Comparison of ENCODE assay signal across 14 cellular contexts in the genomic region with DNA sequence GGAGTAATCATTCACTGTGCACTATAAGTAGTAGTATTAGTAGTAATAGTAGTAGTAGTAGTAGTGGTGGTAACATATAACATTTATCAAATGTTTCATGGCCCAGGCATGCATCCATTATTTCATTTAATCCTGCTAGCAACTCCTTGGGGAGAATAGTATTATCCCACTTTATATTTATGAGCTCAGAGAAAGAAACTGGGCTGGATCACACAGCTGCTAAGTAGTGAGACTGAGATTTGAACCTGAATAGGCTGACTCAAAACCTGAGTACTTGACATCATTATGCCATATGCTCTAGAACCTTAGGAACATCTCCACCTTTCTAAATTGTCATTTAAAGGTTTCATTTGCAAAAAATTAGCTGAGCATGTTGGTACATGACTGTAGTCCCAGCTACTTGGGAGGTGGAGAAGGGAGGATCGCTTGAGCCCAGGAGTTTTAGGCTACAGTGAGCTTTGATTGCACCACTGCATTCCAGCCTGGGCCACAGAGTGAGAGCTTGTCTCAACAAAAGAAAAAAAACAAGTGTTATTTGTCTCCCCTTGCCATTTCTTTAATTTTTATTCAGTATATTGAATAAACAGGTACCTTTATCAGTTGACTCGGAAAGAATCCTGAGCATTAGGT. TPM values are rescaled to one million over a fixed set of nuclear protein-coding genes. Genes with fewer than 3 reads are reported as not detected.
DNase-seq lines count a peak whose midpoint lies in the region; ATAC-seq and TF ChIP-seq lines count a peak whose summit lies in the region.
"Had no signal": no experiment of that assay in that cellular context is flagged by ENCODE, and none has a peak within 500 bp of the region (broad histone marks: within the 10 kb centered on the region; RNA-seq: fewer than 3 reads in every experiment).

No MANE protein-coding gene starts in this region.

- DNase-seq in ELR (ENCODE audit: low read depth) = peak; percentile 70
- peak; percentile 68 for DNase-seq in glomerular visceral epithelial cell (ENCODE audit: extremely low spot score)
- DNase-seq in neural progenitor cell (ENCODE audit: low spot score) = no peak
- no peak for DNase-seq in NCI-H146 (lab: John Stamatoyannopoulos, UW)
- no peak for DNase-seq in activated CD4-positive, alpha-beta T cell treated with anti-CD3 and anti-CD28 coated beads for 1 hour
- DNase-seq in hippocampal formation (lab: John Stamatoyannopoulos, UW) = no peak
- DNase-seq: activated CD4-positive, alpha-beta T cell treated with anti-CD3 and anti-CD28 coated beads for 36 hours; activated T-cell treated with anti-CD3 and anti-CD28 coated beads, Interleukin-2, amount 50 U/mL, for 72 hours; NCI-H1694 treated with DMSO at 0.1 percent for 48 hours had no signal

- H3K27me3 ChIP-seq in neural progenitor cell (no peaks in the 10 kb centered on the region), gastroesophageal sphincter (no peaks in the 10 kb centered on the region)

- H2AFZ ChIP-seq in neural progenitor cell (replicated peaks) = no peak overlapping the region

- H3K9ac ChIP-seq in neural progenitor cell = no peak overlapping the region

- H3K4me3 ChIP-seq in neural progenitor cell (no peak overlapping the region), gastroesophageal sphincter (no peak overlapping the region)
- H3K4me3 ChIP-seq: HAP-1 had no signal

- H3K36me3 ChIP-seq in neural progenitor cell = no peaks in the 10 kb centered on the region
- H3K36me3 ChIP-seq in gastroesophageal sphincter = no peaks in the 10 kb centered on the region
- H3K36me3 ChIP-seq: HAP-1 had no signal

- no peak overlapping the region for H3K27ac ChIP-seq in neural progenitor cell
- no peak overlapping the region for H3K27ac ChIP-seq in gastroesophageal sphincter

- TF ChIP-seq EP300 in gastroesophageal sphincter (IDR thresholded peaks at IDR 0.05) = no peak

- H3K4me3 Mint-ChIP-seq in neural progenitor cell = no peak overlapping the region
- H3K4me3 Mint-ChIP-seq: activated CD4-positive, alpha-beta T cell treated with anti-CD3 and anti-CD28 coated beads for 36 hours; activated T-cell treated with anti-CD3 and anti-CD28 coated beads, Interleukin-2, amount 50 U/mL, for 72 hours; B cell; IgD-negative memory B cell had no signal

- H3K79me2 ChIP-seq in neural progenitor cell (ENCODE audit: low read depth) = no peaks in the 10 kb centered on the region

- peak overlapping the region; percentile 9 for H3K4me2 ChIP-seq in neural progenitor cell

- 87 to 90% methylated on average over 2 of the region's 2 CpGs for WGBS in gastroesophageal sphincter (ENCODE audit: low coverage in 1 of 2), 2 donors

- TF ChIP-seq CTCF in neural progenitor cell (IDR thresholded peaks at IDR 0.05) (no peak), gastroesophageal sphincter (IDR thresholded peaks at IDR 0.05) (no peak)

- H3F3A ChIP-seq in neural progenitor cell (ENCODE audit: low read depth) = no peaks in the 10 kb centered on the region

- H4K20me1 ChIP-seq in neural progenitor cell (ENCODE audit: low read depth) = no peaks in the 10 kb centered on the region

- ATAC-seq in SK-N-SH treated with all-trans-retinoic acid at 6 μM for 48 hours = peak; percentile 61
- no peak for ATAC-seq in gastroesophageal sphincter
- ATAC-seq: activated CD4-positive, alpha-beta T cell treated with anti-CD3 and anti-CD28 coated beads for 36 hours; activated T-cell treated with anti-CD3 and anti-CD28 coated beads, Interleukin-2, amount 50 U/mL, for 72 hours had no signal

- peaks cover 8% of the 10 kb centered on the region for H3K4me1 ChIP-seq in neural progenitor cell
- H3K4me1 ChIP-seq in gastroesophageal sphincter = no peaks in the 10 kb centered on the region
- H3K4me1 ChIP-seq: HAP-1 had no signal

- peaks cover 13% of the 10 kb centered on the region for H3K4me1 Mint-ChIP-seq in neural progenitor cell
- H3K4me1 Mint-ChIP-seq: activated CD4-positive, alpha-beta T cell treated with anti-CD3 and anti-CD28 coated beads for 36 hours; B cell; IgD-negative memory B cell had no signal

- no peaks in the 10 kb centered on the region for H3K36me3 Mint-ChIP-seq in neural progenitor cell
- H3K36me3 Mint-ChIP-seq: IgD-negative memory B cell had no signal

- TF ChIP-seq POLR2A in gastroesophageal sphincter (IDR thresholded peaks at IDR 0.05) = no peak

- H3K27ac Mint-ChIP-seq in neural progenitor cell = no peak overlapping the region
- H3K27ac Mint-ChIP-seq: activated CD4-positive, alpha-beta T cell treated with anti-CD3 and anti-CD28 coated beads for 36 hours; activated T-cell treated with anti-CD3 and anti-CD28 coated beads, Interleukin-2, amount 50 U/mL, for 72 hours; B cell; IgD-negative memory B cell had no signal

- peaks cover 10% of the 10 kb centered on the region for H3K9me3 Mint-ChIP-seq in neural progenitor cell

- no peaks in the 10 kb centered on the region for H3K9me3 ChIP-seq in neural progenitor cell (ENCODE audit: low read depth)
- H3K9me3 ChIP-seq in gastroesophageal sphincter = peaks cover 0 to 8% (median 0%) of the 10 kb centered on the region in 3 donors

- H3K27me3 Mint-ChIP-seq in neural progenitor cell (ENCODE audit: insufficient read depth, low read depth) = no peaks in the 10 kb centered on the region

TF ChIP-seq in SK-N-SH treated with all-trans-retinoic acid at 6 μM for 48 hours, 23 proteins besides CTCF, POLR2A, EP300 and RAD21:
- TF ChIP-seq, protein P1, sequence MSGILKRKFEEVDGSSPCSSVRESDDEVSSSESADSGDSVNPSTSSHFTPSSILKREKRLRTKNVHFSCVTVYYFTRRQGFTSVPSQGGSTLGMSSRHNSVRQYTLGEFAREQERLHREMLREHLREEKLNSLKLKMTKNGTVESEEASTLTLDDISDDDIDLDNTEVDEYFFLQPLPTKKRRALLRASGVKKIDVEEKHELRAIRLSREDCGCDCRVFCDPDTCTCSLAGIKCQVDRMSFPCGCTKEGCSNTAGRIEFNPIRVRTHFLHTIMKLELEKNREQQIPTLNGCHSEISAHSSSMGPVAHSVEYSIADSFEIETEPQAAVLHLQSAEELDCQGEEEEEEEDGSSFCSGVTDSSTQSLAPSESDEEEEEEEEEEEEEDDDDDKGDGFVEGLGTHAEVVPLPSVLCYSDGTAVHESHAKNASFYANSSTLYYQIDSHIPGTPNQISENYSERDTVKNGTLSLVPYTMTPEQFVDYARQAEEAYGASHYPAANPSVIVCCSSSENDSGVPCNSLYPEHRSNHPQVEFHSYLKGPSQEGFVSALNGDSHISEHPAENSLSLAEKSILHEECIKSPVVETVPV (CRISPR knock-in tag; IDR thresholded peaks at IDR 0.05) = no peak
- TF ChIP-seq CSDC2 (CRISPR knock-in tag; IDR thresholded peaks at IDR 0.05) (no peak), POU6F1 (CRISPR knock-in tag; IDR thresholded peaks at IDR 0.05; ENCODE audit: borderline replicate concordance, low read depth) (no peak), BACH2 (CRISPR knock-in tag; IDR thresholded peaks at IDR 0.05; ENCODE audit: borderline replicate concordance) (no peak), CREB5 (CRISPR knock-in tag; IDR thresholded peaks at IDR 0.05; ENCODE audit: low read depth) (no peak), ZNF8 (CRISPR knock-in tag; IDR thresholded peaks at IDR 0.05) (no peak), TCF4 (CRISPR knock-in tag; IDR thresholded peaks at IDR 0.05; ENCODE audit: borderline replicate concordance) (no peak), ZFP30 (CRISPR knock-in tag; IDR thresholded peaks at IDR 0.05) (no peak), ESRRG (CRISPR knock-in tag; IDR thresholded peaks at IDR 0.05) (no peak)

RNA-seq across cellular contexts. Expression of gene NID2, which starts 11.4 kb away (rescaled TPM):
- total RNA-seq in neural progenitor cell (ENCODE audit: low replicate concordance) (22.0 and 24.7 TPM in 2 replicates), gastroesophageal sphincter (10 to 100 TPM; 35.0 to 71.9 (median 63.3) TPM)
- total RNA-seq: activated CD4-positive, alpha-beta T cell treated with anti-CD3 and anti-CD28 coated beads for 36 hours; B cell had no signal

Comparison
In these comparisons a context has a peak if more than half of its experiments do, and no peak if none do; other contexts are left out.
1. DNase-seq: peak in ELR (single experiment) and glomerular visceral epithelial cell (single experiment); none in neural progenitor cell (single experiment), NCI-H146 (single experiment), activated CD4-positive, alpha-beta T cell treated with anti-CD3 and anti-CD28 coated beads for 1 hour (single experiment) and hippocampal formation (0 of 2).